ENCODE assay signal across 9 cellular contexts in genomic region chr19:13914777-13915176, GRCh38. TPM values are rescaled to one million over a fixed set of nuclear protein-coding genes. Genes with fewer than 3 reads are reported as not detected.
"Had no signal": no experiment of that assay in that cellular context is flagged by ENCODE, and none has a peak within 500 bp of the region (broad histone marks: within the 10 kb centered on the region; RNA-seq: fewer than 3 reads in every experiment).

No MANE protein-coding gene starts in this region.

- ATAC-seq: GM12878 had no signal

- DNase-seq: GDM1, GF-D8 had no signal

- H3K4me3 ChIP-seq: GM12878 had no signal

- FAIRE-seq: G401.6, GM12878, GM12891, GM12892, GM18507, GM19239 had no signal

RNA-seq across cellular contexts. Expression of gene PODNL1, which starts 23.4 kb away (rescaled TPM):
- total RNA-seq: G401, GM12878 had no signal
